In the genomic region with DNA sequence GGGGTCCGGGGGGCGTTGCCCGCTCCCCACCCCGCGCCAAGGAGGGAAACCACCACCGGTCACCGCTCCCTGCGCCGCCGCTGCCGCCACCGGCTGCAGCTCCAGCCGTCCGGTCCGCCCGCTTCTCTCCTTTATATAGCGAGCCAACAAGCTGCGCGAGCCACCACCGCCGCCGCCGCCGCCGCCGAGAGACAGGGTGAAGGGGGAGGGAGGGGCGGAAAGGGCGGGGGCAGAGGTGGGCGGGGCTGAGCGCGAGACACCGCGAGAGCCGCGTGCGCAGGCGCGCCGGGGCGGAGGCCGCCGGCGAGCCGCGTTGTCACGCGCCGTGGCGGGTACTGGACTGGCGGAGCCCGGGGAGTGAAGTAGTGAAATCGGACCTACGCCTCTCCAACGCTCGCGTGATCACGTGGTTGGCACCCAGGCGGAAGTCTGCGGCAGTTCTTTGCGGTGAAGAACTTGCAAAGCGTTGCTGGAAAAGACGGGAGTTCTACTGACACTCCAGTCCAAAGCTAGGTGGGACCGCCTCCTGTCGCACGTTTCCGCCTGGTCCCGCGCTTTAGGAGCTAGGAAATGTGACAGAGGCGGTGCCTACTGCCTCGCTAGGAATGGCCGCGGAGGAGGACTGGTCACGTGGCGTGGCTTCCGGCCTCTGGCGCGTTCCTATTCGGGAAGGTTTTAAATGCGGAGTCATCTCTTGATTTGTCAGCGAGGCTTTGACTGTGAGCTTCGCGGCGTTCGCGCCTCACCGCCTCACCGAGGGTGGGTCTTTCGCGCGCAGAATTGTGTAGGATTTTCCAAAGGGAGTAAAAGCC, we compare ENCODE assay signal across 1 cellular context.
TF ChIP-seq lines count a peak whose summit lies in the region.

GTF2A1 (minus strand) TSS at position 193 of the 812 bp plus-strand sequence. CDS start 441 bp downstream, outside the sequence.

TF ChIP-seq in HEK293, 187 proteins besides CTCF, POLR2A, EP300 and RAD21 (continued from another document and continues in another):
- TF ChIP-seq ZBTB48 (tag by site-specific recombination; IDR thresholded peaks at IDR 0.05) (no peak), ELK4 (IDR thresholded peaks at IDR 0.05; ENCODE audit: borderline replicate concordance, low read depth, low read length) (peak; percentile 92), ZNF792 (tag by site-specific recombination; IDR thresholded peaks at IDR 0.05) (no peak), ZNF830 (tag by site-specific recombination; IDR thresholded peaks at IDR 0.05; ENCODE audit: low read depth) (no peak), WT1 (tag by site-specific recombination; IDR thresholded peaks at IDR 0.05) (0 out of 2 replicates have a peak, but pooled peaks have one; percentile 21), SP3 (tag by site-specific recombination; IDR thresholded peaks at IDR 0.05) (peak; percentile 67), KLF7 (tag by site-specific recombination; IDR thresholded peaks at IDR 0.05; ENCODE audit: borderline replicate concordance) (peak; percentile 69; the same call in 1 of the 2 replicates), ZNF211 (tag by site-specific recombination; IDR thresholded peaks at IDR 0.05; ENCODE audit: low read depth) (no peak), ZNF585B (tag by site-specific recombination; IDR thresholded peaks at IDR 0.05) (no peak), ZNF362 (tag by site-specific recombination; IDR thresholded peaks at IDR 0.05) (no peak), SALL2 (tag by site-specific recombination; IDR thresholded peaks at IDR 0.05; ENCODE audit: borderline replicate concordance) (no peak), ZNF366 (tag by site-specific recombination; conservative IDR thresholded peaks at IDR 0.05) (peak; percentile 68), ZNF155 (tag by site-specific recombination; IDR thresholded peaks at IDR 0.05) (no peak), ZNF16 (tag by site-specific recombination; IDR thresholded peaks at IDR 0.05; ENCODE audit: low read depth) (no peak), ZNF426 (tag by site-specific recombination; IDR thresholded peaks at IDR 0.05) (no peak), GLI4 (tag by site-specific recombination; IDR thresholded peaks at IDR 0.05) (0 out of 2 replicates have a peak, but pooled peaks have one; percentile 14), KLF10 (tag by site-specific recombination; IDR thresholded peaks at IDR 0.05) (no peak), ZNF169 (tag by site-specific recombination; IDR thresholded peaks at IDR 0.05) (no peak), TCF7L2 (IDR thresholded peaks at IDR 0.05; ENCODE audit: borderline replicate concordance, low read depth, low read length) (no peak), ZFP41 (tag by site-specific recombination; IDR thresholded peaks at IDR 0.05; ENCODE audit: borderline replicate concordance) (no peak), ZNF549 (tag by site-specific recombination; IDR thresholded peaks at IDR 0.05) (no peak), ZFP37 (tag by site-specific recombination; IDR thresholded peaks at IDR 0.05) (no peak), ZNF292 (tag by site-specific recombination; IDR thresholded peaks at IDR 0.05; ENCODE audit: borderline replicate concordance, low read depth) (no peak), ZNF560 (tag by site-specific recombination; IDR thresholded peaks at IDR 0.05; ENCODE audit: borderline replicate concordance) (no peak), SCRT1 (tag by site-specific recombination; IDR thresholded peaks at IDR 0.05; ENCODE audit: borderline replicate concordance) (no peak), YY1 (tag by site-specific recombination; IDR thresholded peaks at IDR 0.05) (peak; percentile 97), ZNF223 (tag by site-specific recombination; IDR thresholded peaks at IDR 0.05) (no peak)
- TF ChIP-seq, protein P1, sequence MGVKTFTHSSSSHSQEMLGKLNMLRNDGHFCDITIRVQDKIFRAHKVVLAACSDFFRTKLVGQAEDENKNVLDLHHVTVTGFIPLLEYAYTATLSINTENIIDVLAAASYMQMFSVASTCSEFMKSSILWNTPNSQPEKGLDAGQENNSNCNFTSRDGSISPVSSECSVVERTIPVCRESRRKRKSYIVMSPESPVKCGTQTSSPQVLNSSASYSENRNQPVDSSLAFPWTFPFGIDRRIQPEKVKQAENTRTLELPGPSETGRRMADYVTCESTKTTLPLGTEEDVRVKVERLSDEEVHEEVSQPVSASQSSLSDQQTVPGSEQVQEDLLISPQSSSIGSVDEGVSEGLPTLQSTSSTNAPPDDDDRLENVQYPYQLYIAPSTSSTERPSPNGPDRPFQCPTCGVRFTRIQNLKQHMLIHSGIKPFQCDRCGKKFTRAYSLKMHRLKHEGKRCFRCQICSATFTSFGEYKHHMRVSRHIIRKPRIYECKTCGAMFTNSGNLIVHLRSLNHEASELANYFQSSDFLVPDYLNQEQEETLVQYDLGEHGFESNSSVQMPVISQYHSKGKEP (tag by site-specific recombination; IDR thresholded peaks at IDR 0.05) = no peak
- TF ChIP-seq, protein P2, sequence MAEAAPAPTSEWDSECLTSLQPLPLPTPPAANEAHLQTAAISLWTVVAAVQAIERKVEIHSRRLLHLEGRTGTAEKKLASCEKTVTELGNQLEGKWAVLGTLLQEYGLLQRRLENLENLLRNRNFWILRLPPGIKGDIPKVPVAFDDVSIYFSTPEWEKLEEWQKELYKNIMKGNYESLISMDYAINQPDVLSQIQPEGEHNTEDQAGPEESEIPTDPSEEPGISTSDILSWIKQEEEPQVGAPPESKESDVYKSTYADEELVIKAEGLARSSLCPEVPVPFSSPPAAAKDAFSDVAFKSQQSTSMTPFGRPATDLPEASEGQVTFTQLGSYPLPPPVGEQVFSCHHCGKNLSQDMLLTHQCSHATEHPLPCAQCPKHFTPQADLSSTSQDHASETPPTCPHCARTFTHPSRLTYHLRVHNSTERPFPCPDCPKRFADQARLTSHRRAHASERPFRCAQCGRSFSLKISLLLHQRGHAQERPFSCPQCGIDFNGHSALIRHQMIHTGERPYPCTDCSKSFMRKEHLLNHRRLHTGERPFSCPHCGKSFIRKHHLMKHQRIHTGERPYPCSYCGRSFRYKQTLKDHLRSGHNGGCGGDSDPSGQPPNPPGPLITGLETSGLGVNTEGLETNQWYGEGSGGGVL (tag by site-specific recombination; IDR thresholded peaks at IDR 0.05) = no peak
- TF ChIP-seq, protein P3, sequence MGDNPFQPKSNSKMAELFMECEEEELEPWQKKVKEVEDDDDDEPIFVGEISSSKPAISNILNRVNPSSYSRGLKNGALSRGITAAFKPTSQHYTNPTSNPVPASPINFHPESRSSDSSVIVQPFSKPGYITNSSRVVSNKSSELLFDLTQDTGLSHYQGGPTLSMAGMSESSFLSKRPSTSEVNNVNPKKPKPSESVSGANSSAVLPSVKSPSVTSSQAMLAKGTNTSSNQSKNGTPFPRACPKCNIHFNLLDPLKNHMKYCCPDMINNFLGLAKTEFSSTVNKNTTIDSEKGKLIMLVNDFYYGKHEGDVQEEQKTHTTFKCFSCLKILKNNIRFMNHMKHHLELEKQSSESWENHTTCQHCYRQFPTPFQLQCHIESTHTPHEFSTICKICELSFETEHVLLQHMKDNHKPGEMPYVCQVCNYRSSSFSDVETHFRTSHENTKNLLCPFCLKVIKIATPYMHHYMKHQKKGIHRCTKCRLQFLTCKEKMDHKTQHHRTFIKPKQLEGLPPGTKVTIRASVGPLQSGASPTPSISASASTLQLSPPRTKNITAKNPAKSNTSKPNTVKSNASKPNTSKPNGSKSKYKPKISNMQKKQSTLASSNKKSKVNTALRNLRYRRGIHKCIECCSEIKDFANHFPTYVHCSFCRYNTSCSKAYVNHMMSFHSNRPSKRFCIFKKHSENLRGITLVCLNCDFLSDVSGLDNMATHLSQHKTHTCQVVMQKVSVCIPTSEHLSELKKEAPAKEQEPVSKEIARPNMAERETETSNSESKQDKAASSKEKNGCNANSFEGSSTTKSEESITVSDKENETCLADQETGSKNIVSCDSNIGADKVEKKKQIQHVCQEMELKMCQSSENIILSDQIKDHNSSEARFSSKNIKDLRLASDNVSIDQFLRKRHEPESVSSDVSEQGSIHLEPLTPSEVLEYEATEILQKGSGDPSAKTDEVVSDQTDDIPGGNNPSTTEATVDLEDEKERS (tag by site-specific recombination; IDR thresholded peaks at IDR 0.05) = no peak
- TF ChIP-seq, protein P4, sequence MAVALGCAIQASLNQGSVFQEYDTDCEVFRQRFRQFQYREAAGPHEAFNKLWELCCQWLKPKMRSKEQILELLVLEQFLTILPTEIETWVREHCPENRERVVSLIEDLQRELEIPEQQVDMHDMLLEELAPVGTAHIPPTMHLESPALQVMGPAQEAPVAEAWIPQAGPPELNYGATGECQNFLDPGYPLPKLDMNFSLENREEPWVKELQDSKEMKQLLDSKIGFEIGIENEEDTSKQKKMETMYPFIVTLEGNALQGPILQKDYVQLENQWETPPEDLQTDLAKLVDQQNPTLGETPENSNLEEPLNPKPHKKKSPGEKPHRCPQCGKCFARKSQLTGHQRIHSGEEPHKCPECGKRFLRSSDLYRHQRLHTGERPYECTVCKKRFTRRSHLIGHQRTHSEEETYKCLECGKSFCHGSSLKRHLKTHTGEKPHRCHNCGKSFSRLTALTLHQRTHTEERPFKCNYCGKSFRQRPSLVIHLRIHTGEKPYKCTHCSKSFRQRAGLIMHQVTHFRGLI (tag by site-specific recombination; IDR thresholded peaks at IDR 0.05) = no peak
- TF ChIP-seq, protein P5, sequence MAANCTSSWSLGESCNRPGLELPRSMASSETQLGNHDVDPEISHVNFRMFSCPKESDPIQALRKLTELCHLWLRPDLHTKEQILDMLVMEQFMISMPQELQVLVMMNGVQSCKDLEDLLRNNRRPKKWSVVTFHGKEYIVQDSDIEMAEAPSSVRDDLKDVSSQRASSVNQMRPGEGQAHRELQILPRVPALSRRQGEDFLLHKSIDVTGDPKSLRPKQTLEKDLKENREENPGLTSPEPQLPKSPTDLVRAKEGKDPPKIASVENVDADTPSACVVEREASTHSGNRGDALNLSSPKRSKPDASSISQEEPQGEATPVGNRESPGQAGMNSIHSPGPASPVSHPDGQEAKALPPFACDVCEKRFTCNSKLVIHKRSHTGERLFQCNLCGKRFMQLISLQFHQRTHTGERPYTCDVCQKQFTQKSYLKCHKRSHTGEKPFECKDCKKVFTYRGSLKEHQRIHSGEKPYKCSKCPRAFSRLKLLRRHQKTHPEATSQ (tag by site-specific recombination; IDR thresholded peaks at IDR 0.05) = no peak
- TF ChIP-seq, protein P6, sequence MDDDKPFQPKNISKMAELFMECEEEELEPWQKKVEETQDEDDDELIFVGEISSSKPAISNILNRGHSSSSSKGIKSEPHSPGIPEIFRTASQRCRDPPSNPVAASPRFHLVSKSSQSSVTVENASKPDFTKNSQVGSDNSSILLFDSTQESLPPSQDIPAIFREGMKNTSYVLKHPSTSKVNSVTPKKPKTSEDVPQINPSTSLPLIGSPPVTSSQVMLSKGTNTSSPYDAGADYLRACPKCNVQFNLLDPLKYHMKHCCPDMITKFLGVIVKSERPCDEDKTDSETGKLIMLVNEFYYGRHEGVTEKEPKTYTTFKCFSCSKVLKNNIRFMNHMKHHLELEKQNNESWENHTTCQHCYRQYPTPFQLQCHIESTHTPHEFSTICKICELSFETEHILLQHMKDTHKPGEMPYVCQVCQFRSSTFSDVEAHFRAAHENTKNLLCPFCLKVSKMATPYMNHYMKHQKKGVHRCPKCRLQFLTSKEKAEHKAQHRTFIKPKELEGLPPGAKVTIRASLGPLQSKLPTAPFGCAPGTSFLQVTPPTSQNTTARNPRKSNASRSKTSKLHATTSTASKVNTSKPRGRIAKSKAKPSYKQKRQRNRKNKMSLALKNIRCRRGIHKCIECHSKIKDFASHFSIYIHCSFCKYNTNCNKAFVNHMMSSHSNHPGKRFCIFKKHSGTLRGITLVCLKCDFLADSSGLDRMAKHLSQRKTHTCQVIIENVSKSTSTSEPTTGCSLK (tag by site-specific recombination; IDR thresholded peaks at IDR 0.05) = no peak
- TF ChIP-seq, protein P7, sequence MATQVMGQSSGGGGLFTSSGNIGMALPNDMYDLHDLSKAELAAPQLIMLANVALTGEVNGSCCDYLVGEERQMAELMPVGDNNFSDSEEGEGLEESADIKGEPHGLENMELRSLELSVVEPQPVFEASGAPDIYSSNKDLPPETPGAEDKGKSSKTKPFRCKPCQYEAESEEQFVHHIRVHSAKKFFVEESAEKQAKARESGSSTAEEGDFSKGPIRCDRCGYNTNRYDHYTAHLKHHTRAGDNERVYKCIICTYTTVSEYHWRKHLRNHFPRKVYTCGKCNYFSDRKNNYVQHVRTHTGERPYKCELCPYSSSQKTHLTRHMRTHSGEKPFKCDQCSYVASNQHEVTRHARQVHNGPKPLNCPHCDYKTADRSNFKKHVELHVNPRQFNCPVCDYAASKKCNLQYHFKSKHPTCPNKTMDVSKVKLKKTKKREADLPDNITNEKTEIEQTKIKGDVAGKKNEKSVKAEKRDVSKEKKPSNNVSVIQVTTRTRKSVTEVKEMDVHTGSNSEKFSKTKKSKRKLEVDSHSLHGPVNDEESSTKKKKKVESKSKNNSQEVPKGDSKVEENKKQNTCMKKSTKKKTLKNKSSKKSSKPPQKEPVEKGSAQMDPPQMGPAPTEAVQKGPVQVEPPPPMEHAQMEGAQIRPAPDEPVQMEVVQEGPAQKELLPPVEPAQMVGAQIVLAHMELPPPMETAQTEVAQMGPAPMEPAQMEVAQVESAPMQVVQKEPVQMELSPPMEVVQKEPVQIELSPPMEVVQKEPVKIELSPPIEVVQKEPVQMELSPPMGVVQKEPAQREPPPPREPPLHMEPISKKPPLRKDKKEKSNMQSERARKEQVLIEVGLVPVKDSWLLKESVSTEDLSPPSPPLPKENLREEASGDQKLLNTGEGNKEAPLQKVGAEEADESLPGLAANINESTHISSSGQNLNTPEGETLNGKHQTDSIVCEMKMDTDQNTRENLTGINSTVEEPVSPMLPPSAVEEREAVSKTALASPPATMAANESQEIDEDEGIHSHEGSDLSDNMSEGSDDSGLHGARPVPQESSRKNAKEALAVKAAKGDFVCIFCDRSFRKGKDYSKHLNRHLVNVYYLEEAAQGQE (tag by site-specific recombination; IDR thresholded peaks at IDR 0.05) = no peak
- TF ChIP-seq, protein P8, sequence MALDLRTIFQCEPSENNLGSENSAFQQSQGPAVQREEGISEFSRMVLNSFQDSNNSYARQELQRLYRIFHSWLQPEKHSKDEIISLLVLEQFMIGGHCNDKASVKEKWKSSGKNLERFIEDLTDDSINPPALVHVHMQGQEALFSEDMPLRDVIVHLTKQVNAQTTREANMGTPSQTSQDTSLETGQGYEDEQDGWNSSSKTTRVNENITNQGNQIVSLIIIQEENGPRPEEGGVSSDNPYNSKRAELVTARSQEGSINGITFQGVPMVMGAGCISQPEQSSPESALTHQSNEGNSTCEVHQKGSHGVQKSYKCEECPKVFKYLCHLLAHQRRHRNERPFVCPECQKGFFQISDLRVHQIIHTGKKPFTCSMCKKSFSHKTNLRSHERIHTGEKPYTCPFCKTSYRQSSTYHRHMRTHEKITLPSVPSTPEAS (tag by site-specific recombination; IDR thresholded peaks at IDR 0.05) = 0 out of 2 replicates have a peak, but pooled peaks have one; percentile 8
